In genomic region chr10:103917326-103918052, GRCh38 we compare ENCODE assay signal across 1 cellular context.
TF ChIP-seq lines count a peak whose summit lies in the region.

No MANE protein-coding gene starts in this region.

TF ChIP-seq in K562, 482 proteins besides CTCF, POLR2A, EP300 and RAD21 (continued from another document and continues in another):
- TF ChIP-seq, protein P1, sequence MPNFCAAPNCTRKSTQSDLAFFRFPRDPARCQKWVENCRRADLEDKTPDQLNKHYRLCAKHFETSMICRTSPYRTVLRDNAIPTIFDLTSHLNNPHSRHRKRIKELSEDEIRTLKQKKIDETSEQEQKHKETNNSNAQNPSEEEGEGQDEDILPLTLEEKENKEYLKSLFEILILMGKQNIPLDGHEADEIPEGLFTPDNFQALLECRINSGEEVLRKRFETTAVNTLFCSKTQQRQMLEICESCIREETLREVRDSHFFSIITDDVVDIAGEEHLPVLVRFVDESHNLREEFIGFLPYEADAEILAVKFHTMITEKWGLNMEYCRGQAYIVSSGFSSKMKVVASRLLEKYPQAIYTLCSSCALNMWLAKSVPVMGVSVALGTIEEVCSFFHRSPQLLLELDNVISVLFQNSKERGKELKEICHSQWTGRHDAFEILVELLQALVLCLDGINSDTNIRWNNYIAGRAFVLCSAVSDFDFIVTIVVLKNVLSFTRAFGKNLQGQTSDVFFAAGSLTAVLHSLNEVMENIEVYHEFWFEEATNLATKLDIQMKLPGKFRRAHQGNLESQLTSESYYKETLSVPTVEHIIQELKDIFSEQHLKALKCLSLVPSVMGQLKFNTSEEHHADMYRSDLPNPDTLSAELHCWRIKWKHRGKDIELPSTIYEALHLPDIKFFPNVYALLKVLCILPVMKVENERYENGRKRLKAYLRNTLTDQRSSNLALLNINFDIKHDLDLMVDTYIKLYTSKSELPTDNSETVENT (CRISPR knock-in tag; IDR thresholded peaks at IDR 0.05), result no peak
- TF ChIP-seq, protein P2, sequence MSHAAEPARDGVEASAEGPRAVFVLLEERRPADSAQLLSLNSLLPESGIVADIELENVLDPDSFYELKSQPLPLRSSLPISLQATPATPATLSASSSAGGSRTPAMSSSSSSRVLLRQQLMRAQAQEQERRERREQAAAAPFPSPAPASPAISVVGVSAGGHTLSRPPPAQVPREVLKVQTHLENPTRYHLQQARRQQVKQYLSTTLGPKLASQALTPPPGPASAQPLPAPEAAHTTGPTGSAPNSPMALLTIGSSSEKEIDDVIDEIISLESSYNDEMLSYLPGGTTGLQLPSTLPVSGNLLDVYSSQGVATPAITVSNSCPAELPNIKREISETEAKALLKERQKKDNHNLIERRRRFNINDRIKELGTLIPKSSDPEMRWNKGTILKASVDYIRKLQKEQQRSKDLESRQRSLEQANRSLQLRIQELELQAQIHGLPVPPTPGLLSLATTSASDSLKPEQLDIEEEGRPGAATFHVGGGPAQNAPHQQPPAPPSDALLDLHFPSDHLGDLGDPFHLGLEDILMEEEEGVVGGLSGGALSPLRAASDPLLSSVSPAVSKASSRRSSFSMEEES (CRISPR knock-in tag; IDR thresholded peaks at IDR 0.05), result no peak
- TF ChIP-seq SMAD4 (CRISPR knock-in tag; conservative IDR thresholded peaks at IDR 0.05), result no peak
- no peak for TF ChIP-seq CREBBP (IDR thresholded peaks at IDR 0.05; ENCODE audit: low read depth, low read length)
- no peak for TF ChIP-seq HEY1 (CRISPR knock-in tag; IDR thresholded peaks at IDR 0.05; ENCODE audit: borderline replicate concordance)
- TF ChIP-seq ZNF551 (CRISPR knock-in tag; IDR thresholded peaks at IDR 0.05), result no peak
- TF ChIP-seq ZNF12 (CRISPR knock-in tag; IDR thresholded peaks at IDR 0.05), result no peak
- no peak for TF ChIP-seq SP1 (CRISPR knock-in tag; IDR thresholded peaks at IDR 0.05)
- peak; percentile 68 to 69 for TF ChIP-seq MNT (conservative IDR thresholded peaks at IDR 0.05)
- TF ChIP-seq, protein P3, sequence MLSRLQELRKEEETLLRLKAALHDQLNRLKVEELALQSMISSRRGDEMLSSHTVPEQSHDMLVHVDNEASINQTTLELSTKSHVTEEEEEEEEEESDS (CRISPR knock-in tag; IDR thresholded peaks at IDR 0.05), result no peak
- no peak for TF ChIP-seq ZNF584 (CRISPR knock-in tag; IDR thresholded peaks at IDR 0.05; ENCODE audit: low read depth)
- TF ChIP-seq TBL1XR1 (IDR thresholded peaks at IDR 0.05; ENCODE audit: low read length in 2 of 2), result no peak
- TF ChIP-seq ZNF699 (CRISPR knock-in tag; IDR thresholded peaks at IDR 0.05; ENCODE audit: insufficient replicate concordance), result no peak
- TF ChIP-seq HBP1 (CRISPR knock-in tag; IDR thresholded peaks at IDR 0.05), result no peak
- no peak for TF ChIP-seq ZNF408 (CRISPR knock-in tag; IDR thresholded peaks at IDR 0.05; ENCODE audit: low read depth)
- TF ChIP-seq, protein P4, sequence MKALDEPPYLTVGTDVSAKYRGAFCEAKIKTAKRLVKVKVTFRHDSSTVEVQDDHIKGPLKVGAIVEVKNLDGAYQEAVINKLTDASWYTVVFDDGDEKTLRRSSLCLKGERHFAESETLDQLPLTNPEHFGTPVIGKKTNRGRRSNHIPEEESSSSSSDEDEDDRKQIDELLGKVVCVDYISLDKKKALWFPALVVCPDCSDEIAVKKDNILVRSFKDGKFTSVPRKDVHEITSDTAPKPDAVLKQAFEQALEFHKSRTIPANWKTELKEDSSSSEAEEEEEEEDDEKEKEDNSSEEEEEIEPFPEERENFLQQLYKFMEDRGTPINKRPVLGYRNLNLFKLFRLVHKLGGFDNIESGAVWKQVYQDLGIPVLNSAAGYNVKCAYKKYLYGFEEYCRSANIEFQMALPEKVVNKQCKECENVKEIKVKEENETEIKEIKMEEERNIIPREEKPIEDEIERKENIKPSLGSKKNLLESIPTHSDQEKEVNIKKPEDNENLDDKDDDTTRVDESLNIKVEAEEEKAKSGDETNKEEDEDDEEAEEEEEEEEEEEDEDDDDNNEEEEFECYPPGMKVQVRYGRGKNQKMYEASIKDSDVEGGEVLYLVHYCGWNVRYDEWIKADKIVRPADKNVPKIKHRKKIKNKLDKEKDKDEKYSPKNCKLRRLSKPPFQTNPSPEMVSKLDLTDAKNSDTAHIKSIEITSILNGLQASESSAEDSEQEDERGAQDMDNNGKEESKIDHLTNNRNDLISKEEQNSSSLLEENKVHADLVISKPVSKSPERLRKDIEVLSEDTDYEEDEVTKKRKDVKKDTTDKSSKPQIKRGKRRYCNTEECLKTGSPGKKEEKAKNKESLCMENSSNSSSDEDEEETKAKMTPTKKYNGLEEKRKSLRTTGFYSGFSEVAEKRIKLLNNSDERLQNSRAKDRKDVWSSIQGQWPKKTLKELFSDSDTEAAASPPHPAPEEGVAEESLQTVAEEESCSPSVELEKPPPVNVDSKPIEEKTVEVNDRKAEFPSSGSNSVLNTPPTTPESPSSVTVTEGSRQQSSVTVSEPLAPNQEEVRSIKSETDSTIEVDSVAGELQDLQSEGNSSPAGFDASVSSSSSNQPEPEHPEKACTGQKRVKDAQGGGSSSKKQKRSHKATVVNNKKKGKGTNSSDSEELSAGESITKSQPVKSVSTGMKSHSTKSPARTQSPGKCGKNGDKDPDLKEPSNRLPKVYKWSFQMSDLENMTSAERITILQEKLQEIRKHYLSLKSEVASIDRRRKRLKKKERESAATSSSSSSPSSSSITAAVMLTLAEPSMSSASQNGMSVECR (CRISPR knock-in tag; IDR thresholded peaks at IDR 0.05), result peak; percentile 45; the same call in 1 of the 2 replicates
- no peak for TF ChIP-seq ZNF217 (CRISPR knock-in tag; IDR thresholded peaks at IDR 0.05)
- no peak for TF ChIP-seq TAF1 (IDR thresholded peaks at IDR 0.05; ENCODE audit: control insufficient read depth, extremely low read depth, insufficient read depth, low read length, severe bottlenecking)
- no peak for TF ChIP-seq SIN3B (IDR thresholded peaks at IDR 0.05; ENCODE audit: low read depth)
- TF ChIP-seq SIRT6 (IDR thresholded peaks at IDR 0.05; ENCODE audit: low read depth, low read length), result no peak
- TF ChIP-seq, protein P5, sequence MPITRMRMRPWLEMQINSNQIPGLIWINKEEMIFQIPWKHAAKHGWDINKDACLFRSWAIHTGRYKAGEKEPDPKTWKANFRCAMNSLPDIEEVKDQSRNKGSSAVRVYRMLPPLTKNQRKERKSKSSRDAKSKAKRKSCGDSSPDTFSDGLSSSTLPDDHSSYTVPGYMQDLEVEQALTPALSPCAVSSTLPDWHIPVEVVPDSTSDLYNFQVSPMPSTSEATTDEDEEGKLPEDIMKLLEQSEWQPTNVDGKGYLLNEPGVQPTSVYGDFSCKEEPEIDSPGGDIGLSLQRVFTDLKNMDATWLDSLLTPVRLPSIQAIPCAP (CRISPR knock-in tag; IDR thresholded peaks at IDR 0.05; ENCODE audit: borderline replicate concordance), result no peak
- TF ChIP-seq AFF4 (CRISPR knock-in tag; IDR thresholded peaks at IDR 0.05), result no peak
- TF ChIP-seq EHMT2 (IDR thresholded peaks at IDR 0.05), result no peak
- no peak for TF ChIP-seq ARHGAP35 (IDR thresholded peaks at IDR 0.05; ENCODE audit: partially characterized antibody)
- TF ChIP-seq, protein P6, sequence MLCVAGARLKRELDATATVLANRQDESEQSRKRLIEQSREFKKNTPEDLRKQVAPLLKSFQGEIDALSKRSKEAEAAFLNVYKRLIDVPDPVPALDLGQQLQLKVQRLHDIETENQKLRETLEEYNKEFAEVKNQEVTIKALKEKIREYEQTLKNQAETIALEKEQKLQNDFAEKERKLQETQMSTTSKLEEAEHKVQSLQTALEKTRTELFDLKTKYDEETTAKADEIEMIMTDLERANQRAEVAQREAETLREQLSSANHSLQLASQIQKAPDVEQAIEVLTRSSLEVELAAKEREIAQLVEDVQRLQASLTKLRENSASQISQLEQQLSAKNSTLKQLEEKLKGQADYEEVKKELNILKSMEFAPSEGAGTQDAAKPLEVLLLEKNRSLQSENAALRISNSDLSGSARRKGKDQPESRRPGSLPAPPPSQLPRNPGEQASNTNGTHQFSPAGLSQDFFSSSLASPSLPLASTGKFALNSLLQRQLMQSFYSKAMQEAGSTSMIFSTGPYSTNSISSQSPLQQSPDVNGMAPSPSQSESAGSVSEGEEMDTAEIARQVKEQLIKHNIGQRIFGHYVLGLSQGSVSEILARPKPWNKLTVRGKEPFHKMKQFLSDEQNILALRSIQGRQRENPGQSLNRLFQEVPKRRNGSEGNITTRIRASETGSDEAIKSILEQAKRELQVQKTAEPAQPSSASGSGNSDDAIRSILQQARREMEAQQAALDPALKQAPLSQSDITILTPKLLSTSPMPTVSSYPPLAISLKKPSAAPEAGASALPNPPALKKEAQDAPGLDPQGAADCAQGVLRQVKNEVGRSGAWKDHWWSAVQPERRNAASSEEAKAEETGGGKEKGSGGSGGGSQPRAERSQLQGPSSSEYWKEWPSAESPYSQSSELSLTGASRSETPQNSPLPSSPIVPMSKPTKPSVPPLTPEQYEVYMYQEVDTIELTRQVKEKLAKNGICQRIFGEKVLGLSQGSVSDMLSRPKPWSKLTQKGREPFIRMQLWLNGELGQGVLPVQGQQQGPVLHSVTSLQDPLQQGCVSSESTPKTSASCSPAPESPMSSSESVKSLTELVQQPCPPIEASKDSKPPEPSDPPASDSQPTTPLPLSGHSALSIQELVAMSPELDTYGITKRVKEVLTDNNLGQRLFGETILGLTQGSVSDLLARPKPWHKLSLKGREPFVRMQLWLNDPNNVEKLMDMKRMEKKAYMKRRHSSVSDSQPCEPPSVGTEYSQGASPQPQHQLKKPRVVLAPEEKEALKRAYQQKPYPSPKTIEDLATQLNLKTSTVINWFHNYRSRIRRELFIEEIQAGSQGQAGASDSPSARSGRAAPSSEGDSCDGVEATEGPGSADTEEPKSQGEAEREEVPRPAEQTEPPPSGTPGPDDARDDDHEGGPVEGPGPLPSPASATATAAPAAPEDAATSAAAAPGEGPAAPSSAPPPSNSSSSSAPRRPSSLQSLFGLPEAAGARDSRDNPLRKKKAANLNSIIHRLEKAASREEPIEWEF (CRISPR knock-in tag; IDR thresholded peaks at IDR 0.05), result no peak
- no peak for TF ChIP-seq EZH2 (IDR thresholded peaks at IDR 0.05; ENCODE audit: borderline replicate concordance, low read depth, low read length)
- TF ChIP-seq ZNF174 (CRISPR knock-in tag; IDR thresholded peaks at IDR 0.05), result no peak
- TF ChIP-seq TAL1 (IDR thresholded peaks at IDR 0.05), result no peak
- TF ChIP-seq RBM25 (IDR thresholded peaks at IDR 0.05; ENCODE audit: low read depth, low read length, severe bottlenecking), result no peak
- TF ChIP-seq KAT2B (IDR thresholded peaks at IDR 0.05; ENCODE audit: low read depth, low read length), result no peak
- no peak for TF ChIP-seq ZNF354B (CRISPR knock-in tag; IDR thresholded peaks at IDR 0.05)
- TF ChIP-seq ASH1L (IDR thresholded peaks at IDR 0.05; ENCODE audit: borderline replicate concordance, low read depth, partially characterized antibody), result no peak
- no peak for TF ChIP-seq ZNF316 (IDR thresholded peaks at IDR 0.05)
- no peak; the same call in 1 of the 2 replicates for TF ChIP-seq GTF2E2 (tag; IDR thresholded peaks at IDR 0.05)
- TF ChIP-seq NR3C1 (CRISPR knock-in tag; IDR thresholded peaks at IDR 0.05), result no peak
- TF ChIP-seq PHB (CRISPR knock-in tag; IDR thresholded peaks at IDR 0.05), result no peak
- TF ChIP-seq JUNB (CRISPR knock-in tag; conservative IDR thresholded peaks at IDR 0.05), result no peak
- no peak for TF ChIP-seq FOXJ2 (tag; IDR thresholded peaks at IDR 0.05)
- TF ChIP-seq HDAC3 (IDR thresholded peaks at IDR 0.05; ENCODE audit: borderline replicate concordance, partially characterized antibody), result no peak
- no peak for TF ChIP-seq ZNF184 (CRISPR knock-in tag; IDR thresholded peaks at IDR 0.05)
